Comparison of ENCODE assay signal across 1 cellular context in genomic region chr19:45152504-45153338, GRCh38.
TF ChIP-seq lines count a peak whose summit lies in the region.

No MANE protein-coding gene starts in this region.

TF ChIP-seq in HCT116, 20 proteins besides CTCF, POLR2A, EP300 and RAD21:
- TF ChIP-seq REST (IDR thresholded peaks at IDR 0.05; ENCODE audit: low read depth), result no peak
- TF ChIP-seq TCF7L2 (IDR thresholded peaks at IDR 0.05; ENCODE audit: borderline replicate concordance, extremely low read depth, insufficient read depth, insufficient read length), result no peak
- no peak for TF ChIP-seq SIN3A (IDR thresholded peaks at IDR 0.05; ENCODE audit: low read depth)
- TF ChIP-seq YY1 (IDR thresholded peaks at IDR 0.05; ENCODE audit: extremely low read depth, insufficient replicate concordance, low read depth, low read length), result no peak
- no peak for TF ChIP-seq ZFX (IDR thresholded peaks at IDR 0.05)
- TF ChIP-seq EZH2 (IDR thresholded peaks at IDR 0.05), result no peak
- TF ChIP-seq MAX (IDR thresholded peaks at IDR 0.05), result no peak
- TF ChIP-seq ELF1 (IDR thresholded peaks at IDR 0.05; ENCODE audit: borderline replicate concordance, low read depth), result no peak
